In the genomic region with DNA sequence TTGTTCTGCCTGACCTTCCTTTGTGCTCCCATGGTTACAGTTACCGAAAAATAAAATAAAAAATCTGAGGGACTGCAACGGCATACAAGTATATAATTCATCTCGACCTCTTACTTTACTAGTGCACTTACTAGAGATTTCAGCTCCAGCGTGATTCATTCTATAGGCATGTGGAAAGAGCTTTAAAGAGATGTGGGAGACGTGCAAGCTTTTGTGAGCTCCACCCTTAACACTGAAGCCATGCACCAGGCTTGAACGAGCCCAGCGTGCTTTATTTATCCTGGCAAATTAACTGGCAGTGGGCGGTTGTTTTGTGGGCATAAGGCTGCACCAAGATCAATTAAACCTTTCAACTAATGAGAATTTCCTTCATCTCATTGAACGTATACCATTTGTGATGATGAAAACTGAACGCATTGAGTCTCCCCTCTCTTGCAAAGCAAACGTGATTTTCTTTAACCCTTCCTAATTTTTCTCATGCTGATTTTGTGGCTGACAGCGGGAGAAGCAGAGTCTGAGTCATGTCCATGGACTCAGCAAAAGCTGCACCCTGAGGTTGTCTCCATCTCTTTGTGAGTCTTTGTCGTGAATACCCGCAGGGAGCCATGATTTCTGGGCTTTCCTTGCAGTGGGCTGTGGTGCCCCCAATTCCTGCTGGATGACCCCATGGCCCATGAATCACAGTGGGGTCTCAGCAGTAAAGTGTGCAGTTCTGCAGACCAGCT, we compare ENCODE assay signal across 1 cellular context.
TF ChIP-seq lines count a peak whose summit lies in the region.

No MANE protein-coding gene starts in this region.

TF ChIP-seq in HepG2, 621 proteins besides CTCF, POLR2A, EP300 and RAD21:
- TF ChIP-seq, protein P1, sequence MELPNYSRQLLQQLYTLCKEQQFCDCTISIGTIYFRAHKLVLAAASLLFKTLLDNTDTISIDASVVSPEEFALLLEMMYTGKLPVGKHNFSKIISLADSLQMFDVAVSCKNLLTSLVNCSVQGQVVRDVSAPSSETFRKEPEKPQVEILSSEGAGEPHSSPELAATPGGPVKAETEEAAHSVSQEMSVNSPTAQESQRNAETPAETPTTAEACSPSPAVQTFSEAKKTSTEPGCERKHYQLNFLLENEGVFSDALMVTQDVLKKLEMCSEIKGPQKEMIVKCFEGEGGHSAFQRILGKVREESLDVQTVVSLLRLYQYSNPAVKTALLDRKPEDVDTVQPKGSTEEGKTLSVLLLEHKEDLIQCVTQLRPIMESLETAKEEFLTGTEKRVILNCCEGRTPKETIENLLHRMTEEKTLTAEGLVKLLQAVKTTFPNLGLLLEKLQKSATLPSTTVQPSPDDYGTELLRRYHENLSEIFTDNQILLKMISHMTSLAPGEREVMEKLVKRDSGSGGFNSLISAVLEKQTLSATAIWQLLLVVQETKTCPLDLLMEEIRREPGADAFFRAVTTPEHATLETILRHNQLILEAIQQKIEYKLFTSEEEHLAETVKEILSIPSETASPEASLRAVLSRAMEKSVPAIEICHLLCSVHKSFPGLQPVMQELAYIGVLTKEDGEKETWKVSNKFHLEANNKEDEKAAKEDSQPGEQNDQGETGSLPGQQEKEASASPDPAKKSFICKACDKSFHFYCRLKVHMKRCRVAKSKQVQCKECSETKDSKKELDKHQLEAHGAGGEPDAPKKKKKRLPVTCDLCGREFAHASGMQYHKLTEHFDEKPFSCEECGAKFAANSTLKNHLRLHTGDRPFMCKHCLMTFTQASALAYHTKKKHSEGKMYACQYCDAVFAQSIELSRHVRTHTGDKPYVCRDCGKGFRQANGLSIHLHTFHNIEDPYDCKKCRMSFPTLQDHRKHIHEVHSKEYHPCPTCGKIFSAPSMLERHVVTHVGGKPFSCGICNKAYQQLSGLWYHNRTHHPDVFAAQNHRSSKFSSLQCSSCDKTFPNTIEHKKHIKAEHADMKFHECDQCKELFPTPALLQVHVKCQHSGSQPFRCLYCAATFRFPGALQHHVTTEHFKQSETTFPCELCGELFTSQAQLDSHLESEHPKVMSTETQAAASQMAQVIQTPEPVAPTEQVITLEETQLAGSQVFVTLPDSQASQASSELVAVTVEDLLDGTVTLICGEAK (IDR thresholded peaks at IDR 0.05): no peak
- TF ChIP-seq, protein P1 (CRISPR knock-in tag; IDR thresholded peaks at IDR 0.05): no peak
- no peak for TF ChIP-seq GTF2F1 (IDR thresholded peaks at IDR 0.05; ENCODE audit: low read length)
- TF ChIP-seq DNMT1 (CRISPR knock-in tag; IDR thresholded peaks at IDR 0.05): no peak
